ENCODE assay signal across 8 cellular contexts in the genomic region with DNA sequence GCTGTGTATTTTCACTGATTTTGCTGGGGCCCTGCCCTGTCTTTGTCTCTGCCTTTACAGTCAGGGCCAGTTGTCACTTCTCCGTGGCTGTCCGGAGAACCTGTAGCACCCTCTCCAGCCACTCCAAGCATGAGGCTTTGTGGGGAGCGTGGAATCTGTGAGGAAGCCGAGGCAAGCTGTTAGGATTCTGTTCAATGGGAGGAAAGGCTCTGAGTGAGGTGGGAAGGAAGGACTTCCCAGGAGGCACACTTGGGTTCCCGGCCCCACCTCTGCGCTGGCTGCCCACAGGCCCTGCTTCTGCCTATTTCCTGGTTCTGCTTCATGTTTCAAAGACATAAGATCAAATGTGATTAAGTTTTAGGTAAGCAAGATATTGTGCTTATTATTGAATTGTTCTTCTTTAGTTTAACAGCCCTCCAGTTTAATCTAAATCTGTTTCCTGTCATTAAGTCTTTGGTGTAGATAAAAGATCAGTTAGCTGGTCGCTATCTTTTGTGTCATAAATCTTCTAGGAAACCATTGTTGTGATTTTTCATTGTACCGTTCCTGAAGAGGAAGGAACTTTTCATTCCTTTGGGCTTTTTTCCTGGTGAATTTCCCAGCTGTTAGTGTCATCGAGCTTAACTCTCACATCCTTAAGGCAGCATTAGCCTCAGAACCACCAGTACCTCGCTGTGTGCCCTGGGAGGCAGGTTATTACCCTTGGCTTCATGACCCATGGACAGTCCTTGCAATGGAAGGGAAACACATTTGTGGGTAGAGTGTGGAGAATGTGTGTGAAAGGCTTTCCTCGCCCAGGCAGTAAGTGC.
A peak's percentile ranks its signal among the peaks of the same experiment; 100 is the strongest.
DNase-seq lines count a peak whose midpoint lies in the region; ATAC-seq and TF ChIP-seq lines count a peak whose summit lies in the region.
"Had no signal": no experiment of that assay in that cellular context is flagged by ENCODE, and none has a peak within 500 bp of the region (broad histone marks: within the 10 kb centered on the region; RNA-seq: fewer than 3 reads in every experiment).

No MANE protein-coding gene starts in this region.

- no peaks in the 10 kb centered on the region for H3K27me3 Mint-ChIP-seq in stimulated activated naive B cell treated with anti-CD40 and anti-IgM and Interleukin-4, amounts not matched to agents 10 μg/mL and 1 μg/mL and 100 μg/mL, for 72 hours

- H3K9me3 ChIP-seq in Loucy (ENCODE audit: insufficient read depth, low read depth, low read length) (peaks cover 19% of the 10 kb centered on the region), left lung (peaks cover 0 to 19% of the 10 kb centered on the region in 2 donors)

- peak overlapping the region; percentile 86 for H3K4me2 ChIP-seq in Loucy (ENCODE audit: low read depth, low read length, poor library complexity, severe bottlenecking)

- H3K9ac ChIP-seq in Loucy (ENCODE audit: low read depth, low read length, poor library complexity, severe bottlenecking) = peak overlapping the region; percentile 62

- peak overlapping the region; percentile 60 to 93 for H3K27ac ChIP-seq in left lung
- H3K27ac ChIP-seq: cardiac muscle cell had no signal

- TF ChIP-seq CTCF in Loucy (conservative IDR thresholded peaks at IDR 0.05; ENCODE audit: low read length) (no peak), left lung (IDR thresholded peaks at IDR 0.05) (no peak)

- H3K27ac Mint-ChIP-seq in activated naive CD4-positive, alpha-beta T cell treated with anti-CD3 and anti-CD28 coated beads, Interleukin-2, amount 50 U/mL, for 72 hours = peak overlapping the region; percentile 91 to 96
- H3K27ac Mint-ChIP-seq in stimulated activated naive B cell treated with anti-CD40 and anti-IgM and Interleukin-4, amounts not matched to agents 10 μg/mL and 1 μg/mL and 100 μg/mL, for 72 hours = peak overlapping the region; percentile 88

- peaks cover 16 to 42% of the 10 kb centered on the region in 2 donors for H3K36me3 Mint-ChIP-seq in activated naive CD4-positive, alpha-beta T cell treated with anti-CD3 and anti-CD28 coated beads, Interleukin-2, amount 50 U/mL, for 72 hours
- peaks cover 27 to 29% of the 10 kb centered on the region in 2 donors for H3K36me3 Mint-ChIP-seq in stimulated activated naive B cell treated with anti-CD40 and anti-IgM and Interleukin-4, amounts not matched to agents 10 μg/mL and 1 μg/mL and 100 μg/mL, for 72 hours

- no peaks in the 10 kb centered on the region; the same call in 1 of the 2 replicates for H3K79me2 ChIP-seq in Loucy (ENCODE audit: insufficient read depth, low read length)

- no peaks in the 10 kb centered on the region for H3K27me3 ChIP-seq in Loucy (ENCODE audit: insufficient read depth, low read length, poor library complexity, severe bottlenecking)
- no peaks in the 10 kb centered on the region for H3K27me3 ChIP-seq in left lung
- H3K27me3 ChIP-seq: cardiac muscle cell had no signal

- H3K36me3 ChIP-seq in Loucy (ENCODE audit: insufficient read depth, low read length) = no peaks in the 10 kb centered on the region
- no peaks in the 10 kb centered on the region for H3K36me3 ChIP-seq in left lung
- H3K36me3 ChIP-seq: cardiac muscle cell had no signal

- peaks cover 70% of the 10 kb centered on the region for H3K4me1 ChIP-seq in Loucy (ENCODE audit: insufficient read depth, low read length, poor library complexity, severe bottlenecking)
- H3K4me1 ChIP-seq in left lung = peaks cover 8 to 44% of the 10 kb centered on the region in 2 donors

- peak overlapping the region; percentile 59 for H3K4me3 ChIP-seq in Loucy (ENCODE audit: low read length, poor library complexity, severe bottlenecking)
- no peak overlapping the region for H3K4me3 ChIP-seq in left lung
- H3K4me3 ChIP-seq: cardiac muscle cell had no signal

- H3K4me3 Mint-ChIP-seq in stimulated activated naive B cell treated with anti-CD40 and anti-IgM and Interleukin-4, amounts not matched to agents 10 μg/mL and 1 μg/mL and 100 μg/mL, for 72 hours = no peak overlapping the region

- peaks cover 24% of the 10 kb centered on the region for H3F3A ChIP-seq in Loucy (ENCODE audit: low read depth)

- peaks cover 18 to 29% of the 10 kb centered on the region in 2 donors for H3K4me1 Mint-ChIP-seq in stimulated activated naive B cell treated with anti-CD40 and anti-IgM and Interleukin-4, amounts not matched to agents 10 μg/mL and 1 μg/mL and 100 μg/mL, for 72 hours

- no peaks in the 10 kb centered on the region for H3K9me2 ChIP-seq in Loucy (replicated peaks; ENCODE audit: low read depth, low read length)

- intact Hi-C loops in left lung (cut with DNase I) = no loop called here

- no peak for ATAC-seq in activated naive CD4-positive, alpha-beta T cell treated with anti-CD3 and anti-CD28 coated beads, Interleukin-2, amount 50 U/mL, for 72 hours
- peak; percentile 7 for ATAC-seq in left lung
- no peak for ATAC-seq in stimulated activated naive B cell treated with anti-CD40 and anti-IgM and Interleukin-4, amounts not matched to agents 10 μg/mL and 1 μg/mL and 100 μg/mL, for 72 hours (replicated peaks)
- ATAC-seq in HG03095 (IDR thresholded peaks at IDR 0.05; ENCODE audit: unreplicated experiment) = no peak
- ATAC-seq in GM21529 (IDR thresholded peaks at IDR 0.05; ENCODE audit: unreplicated experiment) = no peak
- no peak for ATAC-seq in HG03520 (IDR thresholded peaks at IDR 0.05; ENCODE audit: unreplicated experiment)

- no peaks in the 10 kb centered on the region for H4K20me1 ChIP-seq in Loucy (ENCODE audit: insufficient read depth, low read length, poor library complexity, severe bottlenecking)

- peaks cover 0 to 18% of the 10 kb centered on the region in 2 donors for H3K9me3 Mint-ChIP-seq in activated naive CD4-positive, alpha-beta T cell treated with anti-CD3 and anti-CD28 coated beads, Interleukin-2, amount 50 U/mL, for 72 hours
- peaks cover 8 to 9% of the 10 kb centered on the region in 2 donors for H3K9me3 Mint-ChIP-seq in stimulated activated naive B cell treated with anti-CD40 and anti-IgM and Interleukin-4, amounts not matched to agents 10 μg/mL and 1 μg/mL and 100 μg/mL, for 72 hours

- H2AFZ ChIP-seq in Loucy (ENCODE audit: low read length) = no peak overlapping the region

- no peak for DNase-seq in activated naive CD4-positive, alpha-beta T cell treated with anti-CD3 and anti-CD28 coated beads, Interleukin-2, amount 50 U/mL, for 72 hours (ENCODE audit: low spot score in 2 of 2)
- DNase-seq in left lung = no peak
- no peak for DNase-seq in stimulated activated naive B cell treated with anti-CD40 and anti-IgM and Interleukin-4, amounts not matched to agents 10 μg/mL and 1 μg/mL and 100 μg/mL, for 72 hours
